5 cellular contexts compared by ENCODE assay signal in genomic region chr4:114886761-114887160, GRCh38.
"Had no signal": no experiment of that assay in that cellular context is flagged by ENCODE, and none has a peak within 500 bp of the region (broad histone marks: within the 10 kb centered on the region; RNA-seq: fewer than 3 reads in every experiment).

No MANE protein-coding gene starts in this region.

- DNase-seq: IMR-90, KBM-7 had no signal

- H3K4me3 ChIP-seq: K562 had no signal

- ATAC-seq: HepG2, K562 had no signal

- H3K27ac ChIP-seq: HL-60 had no signal
